In genomic region chr3:142269777-142270176, GRCh38 we compare ENCODE assay signal across 18 cellular contexts. TPM values are rescaled to one million over a fixed set of nuclear protein-coding genes. Genes with fewer than 3 reads are reported as not detected.
A peak's percentile ranks its signal among the peaks of the same experiment; 100 is the strongest.
DNase-seq lines count a peak whose midpoint lies in the region; ATAC-seq and TF ChIP-seq lines count a peak whose summit lies in the region.
"Had no signal": no experiment of that assay in that cellular context is flagged by ENCODE, and none has a peak within 500 bp of the region (broad histone marks: within the 10 kb centered on the region; RNA-seq: fewer than 3 reads in every experiment).

No MANE protein-coding gene starts in this region.

- DNase-seq in CD4-positive, CD25-positive, alpha-beta regulatory T cell = peak in 1 of 3 donors; percentile 24
- DNase-seq in ELR (ENCODE audit: low read depth) (peak; percentile 13), SKM-1 treated with dmso at 0.1 percent for 144 hours (lab: John Stamatoyannopoulos, UW; ENCODE audit: unreplicated experiment) (no peak), right lobe of liver (no peak), Calu3 (no peak)
- DNase-seq in activated CD8-positive, alpha-beta T cell treated with anti-CD3 and anti-CD28 coated beads, Interleukin-2, amount 10 ng/mL, durations not matched to agents 7 days and 5 days = no peak
- no peak for DNase-seq in naive thymus-derived CD4-positive, alpha-beta T cell
- DNase-seq: activated gamma-delta T cell; C1 segment of cervical spinal cord; effector CD4-positive, alpha-beta T cell; heart right ventricle; left colon; NCI-H1436; NCI-H510A; SIG-M5 had no signal

- peaks cover 17% of the 10 kb centered on the region for H3K4me1 ChIP-seq in CD4-positive, CD25-positive, alpha-beta regulatory T cell (ENCODE audit: control insufficient read depth, insufficient read depth, low read length, poor library complexity, severe bottlenecking)
- peaks cover 0 to 29% of the 10 kb centered on the region in 2 donors for H3K4me1 ChIP-seq in naive thymus-derived CD4-positive, alpha-beta T cell (ENCODE audit: control insufficient read depth in 2 of 2, insufficient read depth in 2 of 2, low read length in 2 of 2)
- H3K4me1 ChIP-seq in right lobe of liver = no peaks in the 10 kb centered on the region

- CTCF ChIA-PET in activated CD8-positive, alpha-beta T cell treated with anti-CD3 and anti-CD28 coated beads, Interleukin-2, amount 10 ng/mL, durations not matched to agents 7 days and 5 days (lab: Charles Lee) = interaction anchor here (1.1 to 1.9 kb wide), 3 partner anchors 10 to 89 kb away, joined by 6 to 15 read pairs (median 6); no protein-coding TSS in a partner anchor
- CTCF ChIA-PET in naive thymus-derived CD4-positive, alpha-beta T cell (lab: Charles Lee) = interaction anchor here (0.6 kb wide), 3 partner anchors 11 to 236 kb away, joined by 5 to 8 read pairs (median 5); no protein-coding TSS in a partner anchor
- CTCF ChIA-PET in Calu3 (lab: Charles Lee) = interaction anchor here (0.6 kb wide), 1 partner anchor 92 kb away, joined by 5 read pairs; no protein-coding TSS in a partner anchor

- no peak for TF ChIP-seq CTCF in right lobe of liver (IDR thresholded peaks at IDR 0.05)
- TF ChIP-seq CTCF in Calu3 (IDR thresholded peaks at IDR 0.05; ENCODE audit: unreplicated experiment) = no peak

- H3K27ac Mint-ChIP-seq in CD4-positive, CD25-positive, alpha-beta regulatory T cell = no peak overlapping the region
- peak overlapping the region; percentile 79 for H3K27ac Mint-ChIP-seq in activated CD8-positive, alpha-beta T cell treated with anti-CD3 and anti-CD28 coated beads, Interleukin-2, amount 10 ng/mL, durations not matched to agents 7 days and 5 days
- peak overlapping the region in 1 of 9 donors; percentile 83 for H3K27ac Mint-ChIP-seq in naive thymus-derived CD4-positive, alpha-beta T cell
- no peak overlapping the region for H3K27ac Mint-ChIP-seq in Calu3 (ENCODE audit: unreplicated experiment)
- H3K27ac Mint-ChIP-seq: stimulated activated memory B cell treated with anti-CD40 and anti-IgM and Interleukin-4, amounts not matched to agents 10 μg/mL and 1 μg/mL and 100 μg/mL, for 72 hours had no signal

- no peak for ATAC-seq in CD4-positive, CD25-positive, alpha-beta regulatory T cell (ENCODE audit: low read depth in 2 of 2)
- no peak for ATAC-seq in activated CD8-positive, alpha-beta T cell treated with anti-CD3 and anti-CD28 coated beads, Interleukin-2, amount 10 ng/mL, durations not matched to agents 7 days and 5 days
- peak; percentile 44 for ATAC-seq in naive thymus-derived CD4-positive, alpha-beta T cell
- no peak for ATAC-seq in right lobe of liver
- ATAC-seq: Panc1; stimulated activated memory B cell treated with anti-CD40 and anti-IgM and Interleukin-4, amounts not matched to agents 10 μg/mL and 1 μg/mL and 100 μg/mL, for 72 hours had no signal

- no peaks in the 10 kb centered on the region for H3K9me3 ChIP-seq in CD4-positive, CD25-positive, alpha-beta regulatory T cell (ENCODE audit: control insufficient read depth in 2 of 2, low read length in 2 of 2)
- no peaks in the 10 kb centered on the region for H3K9me3 ChIP-seq in naive thymus-derived CD4-positive, alpha-beta T cell (ENCODE audit: control insufficient read depth in 2 of 3, low read length in 3 of 3)
- no peaks in the 10 kb centered on the region for H3K9me3 ChIP-seq in right lobe of liver

- 36% methylated on average over 1 of the region's 1 CpG for WGBS in right lobe of liver (ENCODE audit: insufficient coverage, low coverage, low lambda C conversion rate, missing lambda C conversion rate)

- no peak for TF ChIP-seq POLR2A in right lobe of liver (IDR thresholded peaks at IDR 0.05)

- intact Hi-C loops in naive thymus-derived CD4-positive, alpha-beta T cell (cut with micrococcal nuclease) = loop anchor here in 1 of 2 donors (2.0 kb wide), 1 partner anchor 45 kb away; the partner anchor contains the start of gene GK5
- intact Hi-C loops in right lobe of liver (cut with DNase I) (no loop called here), Calu3 (cut with micrococcal nuclease; ENCODE audit: unreplicated experiment) (loop anchor here (10.0 kb wide), 1 partner anchor 525 kb away; no protein-coding TSS in a partner anchor)

- POLR2A ChIA-PET in activated CD8-positive, alpha-beta T cell treated with anti-CD3 and anti-CD28 coated beads, Interleukin-2, amount 10 ng/mL, durations not matched to agents 7 days and 5 days (lab: Charles Lee) = no interaction called here
- POLR2A ChIA-PET in naive thymus-derived CD4-positive, alpha-beta T cell (lab: Charles Lee) = no interaction called here

- H3K36me3 Mint-ChIP-seq in CD4-positive, CD25-positive, alpha-beta regulatory T cell = no peaks in the 10 kb centered on the region
- peaks cover 3% of the 10 kb centered on the region for H3K36me3 Mint-ChIP-seq in activated CD8-positive, alpha-beta T cell treated with anti-CD3 and anti-CD28 coated beads, Interleukin-2, amount 10 ng/mL, durations not matched to agents 7 days and 5 days (ENCODE audit: low read depth)
- H3K36me3 Mint-ChIP-seq in naive thymus-derived CD4-positive, alpha-beta T cell = peaks cover 0 to 11% (median 5%) of the 10 kb centered on the region in 5 donors
- H3K36me3 Mint-ChIP-seq in Calu3 (ENCODE audit: insufficient read depth, unreplicated experiment) = no peaks in the 10 kb centered on the region
- H3K36me3 Mint-ChIP-seq: stimulated activated memory B cell treated with anti-CD40 and anti-IgM and Interleukin-4, amounts not matched to agents 10 μg/mL and 1 μg/mL and 100 μg/mL, for 72 hours had no signal

- peaks cover 5 to 15% (median 10%) of the 10 kb centered on the region in 4 donors for H3K4me1 Mint-ChIP-seq in CD4-positive, CD25-positive, alpha-beta regulatory T cell
- H3K4me1 Mint-ChIP-seq in activated CD8-positive, alpha-beta T cell treated with anti-CD3 and anti-CD28 coated beads, Interleukin-2, amount 10 ng/mL, durations not matched to agents 7 days and 5 days (ENCODE audit: low read depth) = peaks cover 29% of the 10 kb centered on the region
- peaks cover 0 to 26% (median 8%) of the 10 kb centered on the region in 7 donors for H3K4me1 Mint-ChIP-seq in naive thymus-derived CD4-positive, alpha-beta T cell
- peaks cover 39% of the 10 kb centered on the region for H3K4me1 Mint-ChIP-seq in Calu3 (ENCODE audit: low read depth, unreplicated experiment)
- H3K4me1 Mint-ChIP-seq: stimulated activated memory B cell treated with anti-CD40 and anti-IgM and Interleukin-4, amounts not matched to agents 10 μg/mL and 1 μg/mL and 100 μg/mL, for 72 hours had no signal

- H3K27me3 Mint-ChIP-seq in CD4-positive, CD25-positive, alpha-beta regulatory T cell = peaks cover 9% of the 10 kb centered on the region
- H3K27me3 Mint-ChIP-seq in activated CD8-positive, alpha-beta T cell treated with anti-CD3 and anti-CD28 coated beads, Interleukin-2, amount 10 ng/mL, durations not matched to agents 7 days and 5 days (ENCODE audit: low read depth) = no peaks in the 10 kb centered on the region
- no peaks in the 10 kb centered on the region for H3K27me3 Mint-ChIP-seq in naive thymus-derived CD4-positive, alpha-beta T cell
- H3K27me3 Mint-ChIP-seq in Calu3 (ENCODE audit: unreplicated experiment) = no peaks in the 10 kb centered on the region
- H3K27me3 Mint-ChIP-seq: stimulated activated memory B cell treated with anti-CD40 and anti-IgM and Interleukin-4, amounts not matched to agents 10 μg/mL and 1 μg/mL and 100 μg/mL, for 72 hours had no signal

- peak overlapping the region in 1 of 4 donors; percentile 43 for H3K4me3 Mint-ChIP-seq in CD4-positive, CD25-positive, alpha-beta regulatory T cell
- no peak overlapping the region for H3K4me3 Mint-ChIP-seq in activated CD8-positive, alpha-beta T cell treated with anti-CD3 and anti-CD28 coated beads, Interleukin-2, amount 10 ng/mL, durations not matched to agents 7 days and 5 days
- peak overlapping the region in 1 of 10 donors; percentile 12 for H3K4me3 Mint-ChIP-seq in naive thymus-derived CD4-positive, alpha-beta T cell
- no peak overlapping the region for H3K4me3 Mint-ChIP-seq in Calu3 (ENCODE audit: low read depth, unreplicated experiment)
- H3K4me3 Mint-ChIP-seq: stimulated activated memory B cell treated with anti-CD40 and anti-IgM and Interleukin-4, amounts not matched to agents 10 μg/mL and 1 μg/mL and 100 μg/mL, for 72 hours had no signal

- H3K27me3 ChIP-seq in CD4-positive, CD25-positive, alpha-beta regulatory T cell (ENCODE audit: control insufficient read depth, insufficient read depth, low read length) = no peaks in the 10 kb centered on the region
- H3K27me3 ChIP-seq in naive thymus-derived CD4-positive, alpha-beta T cell (ENCODE audit: control insufficient read depth in 2 of 2, insufficient read depth in 2 of 2, low read length in 2 of 2) = no peaks in the 10 kb centered on the region
- H3K27me3 ChIP-seq in right lobe of liver = no peaks in the 10 kb centered on the region
- H3K27me3 ChIP-seq: heart right ventricle had no signal

- no peaks in the 10 kb centered on the region for H3K36me3 ChIP-seq in CD4-positive, CD25-positive, alpha-beta regulatory T cell (ENCODE audit: control insufficient read depth, insufficient read depth, low read length)
- no peaks in the 10 kb centered on the region for H3K36me3 ChIP-seq in naive thymus-derived CD4-positive, alpha-beta T cell (ENCODE audit: control insufficient read depth in 2 of 3, insufficient read depth in 3 of 3, low read length in 3 of 3)
- no peaks in the 10 kb centered on the region for H3K36me3 ChIP-seq in right lobe of liver
- H3K36me3 ChIP-seq: heart right ventricle had no signal

- no peak overlapping the region for H3K4me3 ChIP-seq in CD4-positive, CD25-positive, alpha-beta regulatory T cell (ENCODE audit: low read depth, low read length)
- H3K4me3 ChIP-seq in naive thymus-derived CD4-positive, alpha-beta T cell (ENCODE audit: low read length) = no peak overlapping the region
- no peak overlapping the region for H3K4me3 ChIP-seq in right lobe of liver
- H3K4me3 ChIP-seq: heart right ventricle, smooth muscle cell had no signal

- no peaks in the 10 kb centered on the region for H3K9me3 Mint-ChIP-seq in CD4-positive, CD25-positive, alpha-beta regulatory T cell
- H3K9me3 Mint-ChIP-seq in activated CD8-positive, alpha-beta T cell treated with anti-CD3 and anti-CD28 coated beads, Interleukin-2, amount 10 ng/mL, durations not matched to agents 7 days and 5 days (ENCODE audit: insufficient read depth) = no peaks in the 10 kb centered on the region
- peaks cover 0 to 8% (median 0%) of the 10 kb centered on the region in 11 donors for H3K9me3 Mint-ChIP-seq in naive thymus-derived CD4-positive, alpha-beta T cell
- peaks cover 5% of the 10 kb centered on the region for H3K9me3 Mint-ChIP-seq in Calu3 (ENCODE audit: low read depth, unreplicated experiment)
- H3K9me3 Mint-ChIP-seq: stimulated activated memory B cell treated with anti-CD40 and anti-IgM and Interleukin-4, amounts not matched to agents 10 μg/mL and 1 μg/mL and 100 μg/mL, for 72 hours had no signal

- peak overlapping the region; percentile 20 for H3K27ac ChIP-seq in CD4-positive, CD25-positive, alpha-beta regulatory T cell (ENCODE audit: insufficient read depth, low read length, poor library complexity, severe bottlenecking)
- H3K27ac ChIP-seq in naive thymus-derived CD4-positive, alpha-beta T cell (ENCODE audit: low read depth, low read length) = no peak overlapping the region
- H3K27ac ChIP-seq in right lobe of liver = no peak overlapping the region

- BruUV-seq in Calu3 (replicated peaks; lab: Mats Ljungman, UMichigan) = no TSS peak

RNA-seq across cellular contexts. Expression of gene GK5, which starts 44.4 kb away (rescaled TPM):
- 11.2 TPM for total RNA-seq in CD4-positive, CD25-positive, alpha-beta regulatory T cell
- 1 to 10 TPM in 3 of 4 donors, under 1 TPM in 1; 0.65 to 4.1 (median 3.6) TPM for polyA plus RNA-seq in CD4-positive, CD25-positive, alpha-beta regulatory T cell
- total RNA-seq in activated CD8-positive, alpha-beta T cell treated with anti-CD3 and anti-CD28 coated beads, Interleukin-2, amount 10 ng/mL, durations not matched to agents 7 days and 5 days = 10 to 100 TPM; 14.4 to 16.0 TPM
- 10 to 100 TPM; 13.8 to 29.5 (median 16.2) TPM for total RNA-seq in naive thymus-derived CD4-positive, alpha-beta T cell
- 1 to 10 TPM; 4.3 to 5.9 TPM for polyA plus RNA-seq in naive thymus-derived CD4-positive, alpha-beta T cell
- total RNA-seq in right lobe of liver (1 to 10 TPM; 3.2 to 6.7 (median 5.1) TPM), Calu3 (2022) (48.6 and 52.6 TPM in 2 replicates)
